In the genomic region with DNA sequence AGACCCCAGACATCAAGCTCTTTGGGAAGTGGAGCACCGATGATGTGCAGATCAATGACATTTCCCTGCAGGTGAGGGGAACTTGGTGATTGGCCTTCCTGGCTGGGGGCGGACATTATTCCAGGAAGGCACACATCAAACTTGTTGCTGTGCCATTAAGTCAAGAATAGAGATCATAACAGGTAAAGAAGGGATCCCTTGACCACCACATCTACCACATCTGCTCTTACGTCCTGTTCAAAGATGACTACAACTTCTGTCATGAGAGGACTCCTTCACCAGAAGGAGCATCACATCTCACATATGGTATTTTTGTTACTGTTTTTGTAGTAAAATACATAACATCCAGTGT, we compare ENCODE assay signal across 1 cellular context.
TF ChIP-seq lines count a peak whose summit lies in the region.

No MANE protein-coding gene starts in this region.

TF ChIP-seq in SK-N-SH treated with all-trans-retinoic acid at 6 μM for 48 hours, 23 proteins besides CTCF, POLR2A, EP300 and RAD21 (continued from another document):
- TF ChIP-seq, protein P1, sequence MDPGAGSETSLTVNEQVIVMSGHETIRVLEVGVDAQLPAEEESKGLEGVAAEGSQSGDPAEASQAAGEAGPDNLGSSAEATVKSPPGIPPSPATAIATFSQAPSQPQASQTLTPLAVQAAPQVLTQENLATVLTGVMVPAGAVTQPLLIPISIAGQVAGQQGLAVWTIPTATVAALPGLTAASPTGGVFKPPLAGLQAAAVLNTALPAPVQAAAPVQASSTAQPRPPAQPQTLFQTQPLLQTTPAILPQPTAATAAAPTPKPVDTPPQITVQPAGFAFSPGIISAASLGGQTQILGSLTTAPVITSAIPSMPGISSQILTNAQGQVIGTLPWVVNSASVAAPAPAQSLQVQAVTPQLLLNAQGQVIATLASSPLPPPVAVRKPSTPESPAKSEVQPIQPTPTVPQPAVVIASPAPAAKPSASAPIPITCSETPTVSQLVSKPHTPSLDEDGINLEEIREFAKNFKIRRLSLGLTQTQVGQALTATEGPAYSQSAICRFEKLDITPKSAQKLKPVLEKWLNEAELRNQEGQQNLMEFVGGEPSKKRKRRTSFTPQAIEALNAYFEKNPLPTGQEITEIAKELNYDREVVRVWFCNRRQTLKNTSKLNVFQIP (CRISPR knock-in tag; IDR thresholded peaks at IDR 0.05; ENCODE audit: borderline replicate concordance, low read depth) = no peak
- no peak for TF ChIP-seq RARB (CRISPR knock-in tag; IDR thresholded peaks at IDR 0.05)
- TF ChIP-seq SNAI2 (CRISPR knock-in tag; IDR thresholded peaks at IDR 0.05) = no peak
- TF ChIP-seq ZNF565 (CRISPR knock-in tag; conservative IDR thresholded peaks at IDR 0.05; ENCODE audit: low read depth) = no peak
- no peak for TF ChIP-seq CSDC2 (CRISPR knock-in tag; IDR thresholded peaks at IDR 0.05)
- TF ChIP-seq ISL1 (CRISPR knock-in tag; IDR thresholded peaks at IDR 0.05) = no peak
- TF ChIP-seq ZNF70 (CRISPR knock-in tag; IDR thresholded peaks at IDR 0.05) = no peak
- TF ChIP-seq ZFP30 (CRISPR knock-in tag; IDR thresholded peaks at IDR 0.05) = no peak
- no peak for TF ChIP-seq ZNF8 (CRISPR knock-in tag; IDR thresholded peaks at IDR 0.05)
- no peak for TF ChIP-seq BACH2 (CRISPR knock-in tag; IDR thresholded peaks at IDR 0.05; ENCODE audit: borderline replicate concordance)
- no peak for TF ChIP-seq TCF4 (CRISPR knock-in tag; IDR thresholded peaks at IDR 0.05; ENCODE audit: borderline replicate concordance)
- no peak for TF ChIP-seq PPARA (CRISPR knock-in tag; IDR thresholded peaks at IDR 0.05; ENCODE audit: borderline replicate concordance)
- TF ChIP-seq, protein P2, sequence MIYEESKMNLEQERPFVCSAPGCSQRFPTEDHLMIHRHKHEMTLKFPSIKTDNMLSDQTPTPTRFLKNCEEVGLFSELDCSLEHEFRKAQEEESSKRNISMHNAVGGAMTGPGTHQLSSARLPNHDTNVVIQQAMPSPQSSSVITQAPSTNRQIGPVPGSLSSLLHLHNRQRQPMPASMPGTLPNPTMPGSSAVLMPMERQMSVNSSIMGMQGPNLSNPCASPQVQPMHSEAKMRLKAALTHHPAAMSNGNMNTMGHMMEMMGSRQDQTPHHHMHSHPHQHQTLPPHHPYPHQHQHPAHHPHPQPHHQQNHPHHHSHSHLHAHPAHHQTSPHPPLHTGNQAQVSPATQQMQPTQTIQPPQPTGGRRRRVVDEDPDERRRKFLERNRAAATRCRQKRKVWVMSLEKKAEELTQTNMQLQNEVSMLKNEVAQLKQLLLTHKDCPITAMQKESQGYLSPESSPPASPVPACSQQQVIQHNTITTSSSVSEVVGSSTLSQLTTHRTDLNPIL (CRISPR knock-in tag; IDR thresholded peaks at IDR 0.05; ENCODE audit: low read depth) = no peak
- no peak for TF ChIP-seq OSR1 (CRISPR knock-in tag; IDR thresholded peaks at IDR 0.05)
- TF ChIP-seq, protein P3, sequence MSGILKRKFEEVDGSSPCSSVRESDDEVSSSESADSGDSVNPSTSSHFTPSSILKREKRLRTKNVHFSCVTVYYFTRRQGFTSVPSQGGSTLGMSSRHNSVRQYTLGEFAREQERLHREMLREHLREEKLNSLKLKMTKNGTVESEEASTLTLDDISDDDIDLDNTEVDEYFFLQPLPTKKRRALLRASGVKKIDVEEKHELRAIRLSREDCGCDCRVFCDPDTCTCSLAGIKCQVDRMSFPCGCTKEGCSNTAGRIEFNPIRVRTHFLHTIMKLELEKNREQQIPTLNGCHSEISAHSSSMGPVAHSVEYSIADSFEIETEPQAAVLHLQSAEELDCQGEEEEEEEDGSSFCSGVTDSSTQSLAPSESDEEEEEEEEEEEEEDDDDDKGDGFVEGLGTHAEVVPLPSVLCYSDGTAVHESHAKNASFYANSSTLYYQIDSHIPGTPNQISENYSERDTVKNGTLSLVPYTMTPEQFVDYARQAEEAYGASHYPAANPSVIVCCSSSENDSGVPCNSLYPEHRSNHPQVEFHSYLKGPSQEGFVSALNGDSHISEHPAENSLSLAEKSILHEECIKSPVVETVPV (CRISPR knock-in tag; IDR thresholded peaks at IDR 0.05) = no peak
- TF ChIP-seq ZC3H10 (CRISPR knock-in tag; IDR thresholded peaks at IDR 0.05) = no peak
- TF ChIP-seq, protein P4, sequence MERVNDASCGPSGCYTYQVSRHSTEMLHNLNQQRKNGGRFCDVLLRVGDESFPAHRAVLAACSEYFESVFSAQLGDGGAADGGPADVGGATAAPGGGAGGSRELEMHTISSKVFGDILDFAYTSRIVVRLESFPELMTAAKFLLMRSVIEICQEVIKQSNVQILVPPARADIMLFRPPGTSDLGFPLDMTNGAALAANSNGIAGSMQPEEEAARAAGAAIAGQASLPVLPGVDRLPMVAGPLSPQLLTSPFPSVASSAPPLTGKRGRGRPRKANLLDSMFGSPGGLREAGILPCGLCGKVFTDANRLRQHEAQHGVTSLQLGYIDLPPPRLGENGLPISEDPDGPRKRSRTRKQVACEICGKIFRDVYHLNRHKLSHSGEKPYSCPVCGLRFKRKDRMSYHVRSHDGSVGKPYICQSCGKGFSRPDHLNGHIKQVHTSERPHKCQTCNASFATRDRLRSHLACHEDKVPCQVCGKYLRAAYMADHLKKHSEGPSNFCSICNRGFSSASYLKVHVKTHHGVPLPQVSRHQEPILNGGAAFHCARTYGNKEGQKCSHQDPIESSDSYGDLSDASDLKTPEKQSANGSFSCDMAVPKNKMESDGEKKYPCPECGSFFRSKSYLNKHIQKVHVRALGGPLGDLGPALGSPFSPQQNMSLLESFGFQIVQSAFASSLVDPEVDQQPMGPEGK (CRISPR knock-in tag; IDR thresholded peaks at IDR 0.05; ENCODE audit: borderline replicate concordance) = no peak
- TF ChIP-seq ARNTL (CRISPR knock-in tag; IDR thresholded peaks at IDR 0.05; ENCODE audit: borderline replicate concordance, low read depth) = no peak
- TF ChIP-seq, protein P5, sequence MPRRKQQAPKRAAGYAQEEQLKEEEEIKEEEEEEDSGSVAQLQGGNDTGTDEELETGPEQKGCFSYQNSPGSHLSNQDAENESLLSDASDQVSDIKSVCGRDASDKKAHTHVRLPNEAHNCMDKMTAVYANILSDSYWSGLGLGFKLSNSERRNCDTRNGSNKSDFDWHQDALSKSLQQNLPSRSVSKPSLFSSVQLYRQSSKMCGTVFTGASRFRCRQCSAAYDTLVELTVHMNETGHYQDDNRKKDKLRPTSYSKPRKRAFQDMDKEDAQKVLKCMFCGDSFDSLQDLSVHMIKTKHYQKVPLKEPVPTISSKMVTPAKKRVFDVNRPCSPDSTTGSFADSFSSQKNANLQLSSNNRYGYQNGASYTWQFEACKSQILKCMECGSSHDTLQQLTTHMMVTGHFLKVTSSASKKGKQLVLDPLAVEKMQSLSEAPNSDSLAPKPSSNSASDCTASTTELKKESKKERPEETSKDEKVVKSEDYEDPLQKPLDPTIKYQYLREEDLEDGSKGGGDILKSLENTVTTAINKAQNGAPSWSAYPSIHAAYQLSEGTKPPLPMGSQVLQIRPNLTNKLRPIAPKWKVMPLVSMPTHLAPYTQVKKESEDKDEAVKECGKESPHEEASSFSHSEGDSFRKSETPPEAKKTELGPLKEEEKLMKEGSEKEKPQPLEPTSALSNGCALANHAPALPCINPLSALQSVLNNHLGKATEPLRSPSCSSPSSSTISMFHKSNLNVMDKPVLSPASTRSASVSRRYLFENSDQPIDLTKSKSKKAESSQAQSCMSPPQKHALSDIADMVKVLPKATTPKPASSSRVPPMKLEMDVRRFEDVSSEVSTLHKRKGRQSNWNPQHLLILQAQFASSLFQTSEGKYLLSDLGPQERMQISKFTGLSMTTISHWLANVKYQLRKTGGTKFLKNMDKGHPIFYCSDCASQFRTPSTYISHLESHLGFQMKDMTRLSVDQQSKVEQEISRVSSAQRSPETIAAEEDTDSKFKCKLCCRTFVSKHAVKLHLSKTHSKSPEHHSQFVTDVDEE (CRISPR knock-in tag; IDR thresholded peaks at IDR 0.05) = no peak
